In genomic region chr13:36345438-36346221, GRCh38 we compare ENCODE assay signal across 8 cellular contexts. TPM values are rescaled to one million over a fixed set of nuclear protein-coding genes. Genes with fewer than 3 reads are reported as not detected.
DNase-seq lines count a peak whose midpoint lies in the region; ATAC-seq and TF ChIP-seq lines count a peak whose summit lies in the region.

No MANE protein-coding gene starts in this region.

- peak overlapping the region; percentile 92 for H3K27ac Mint-ChIP-seq in activated naive CD8-positive, alpha-beta T cell treated with anti-CD3 and anti-CD28 coated beads, Interleukin-2, amount 10 ng/mL, durations not matched to agents 7 days and 5 days
- peak overlapping the region; percentile 10 for H3K27ac Mint-ChIP-seq in glutamatergic neuron (ENCODE audit: unreplicated experiment)

- ATAC-seq in HG02571 (IDR thresholded peaks at IDR 0.05; ENCODE audit: unreplicated experiment), result peak; percentile 27
- ATAC-seq in activated naive CD8-positive, alpha-beta T cell treated with anti-CD3 and anti-CD28 coated beads, Interleukin-2, amount 10 ng/mL, durations not matched to agents 7 days and 5 days (ENCODE audit: low read depth), result peak; percentile 21

- H3K27me3 Mint-ChIP-seq in activated naive CD8-positive, alpha-beta T cell treated with anti-CD3 and anti-CD28 coated beads, Interleukin-2, amount 10 ng/mL, durations not matched to agents 7 days and 5 days, result no peaks in the 10 kb centered on the region
- H3K27me3 Mint-ChIP-seq in glutamatergic neuron (ENCODE audit: unreplicated experiment), result peaks cover 3% of the 10 kb centered on the region

- H3K9me3 Mint-ChIP-seq in activated naive CD8-positive, alpha-beta T cell treated with anti-CD3 and anti-CD28 coated beads, Interleukin-2, amount 10 ng/mL, durations not matched to agents 7 days and 5 days, result no peaks in the 10 kb centered on the region
- peaks cover 7% of the 10 kb centered on the region for H3K9me3 Mint-ChIP-seq in glutamatergic neuron (ENCODE audit: unreplicated experiment)

- H3K4me1 Mint-ChIP-seq in activated naive CD8-positive, alpha-beta T cell treated with anti-CD3 and anti-CD28 coated beads, Interleukin-2, amount 10 ng/mL, durations not matched to agents 7 days and 5 days, result peaks cover 20% of the 10 kb centered on the region
- peaks cover 5% of the 10 kb centered on the region for H3K4me1 Mint-ChIP-seq in glutamatergic neuron (ENCODE audit: low read depth, unreplicated experiment)

- peaks cover 3% of the 10 kb centered on the region for H3K36me3 Mint-ChIP-seq in activated naive CD8-positive, alpha-beta T cell treated with anti-CD3 and anti-CD28 coated beads, Interleukin-2, amount 10 ng/mL, durations not matched to agents 7 days and 5 days
- no peaks in the 10 kb centered on the region for H3K36me3 Mint-ChIP-seq in glutamatergic neuron (ENCODE audit: unreplicated experiment)

- H3K4me3 Mint-ChIP-seq in activated naive CD8-positive, alpha-beta T cell treated with anti-CD3 and anti-CD28 coated beads, Interleukin-2, amount 10 ng/mL, durations not matched to agents 7 days and 5 days, result peak overlapping the region; percentile 91
- H3K4me3 Mint-ChIP-seq in glutamatergic neuron (ENCODE audit: unreplicated experiment), result peak overlapping the region; percentile 89

- DNase-seq in BE2C, result peak; percentile 20
- peak; percentile 82 for DNase-seq in SIG-M5 treated with dmso at 0.1 percent for 504 hours (lab: John Stamatoyannopoulos, UW; ENCODE audit: unreplicated experiment)
- peak; percentile 56 for DNase-seq in activated naive CD8-positive, alpha-beta T cell treated with anti-CD3 and anti-CD28 coated beads, Interleukin-2, amount 10 ng/mL, durations not matched to agents 7 days and 5 days
- DNase-seq in glutamatergic neuron, result peak; percentile 41
- no peak for DNase-seq in NCI-H2196 (lab: John Stamatoyannopoulos, UW; ENCODE audit: unreplicated experiment)

- no peaks in the 10 kb centered on the region for H3K27me3 ChIP-seq in BE2C
- H3K27me3 ChIP-seq in neutrophil, result no peaks in the 10 kb centered on the region
- peaks cover 2% of the 10 kb centered on the region for H3K27me3 ChIP-seq in thymus (ENCODE audit: control insufficient read depth, insufficient read depth)

- H3K9me3 ChIP-seq in BE2C (no peaks in the 10 kb centered on the region), neutrophil (no peaks in the 10 kb centered on the region), thymus (ENCODE audit: control insufficient read depth) (no peaks in the 10 kb centered on the region)

- H3K4me1 ChIP-seq in BE2C, result no peaks in the 10 kb centered on the region
- H3K4me1 ChIP-seq in neutrophil (ENCODE audit: control insufficient read depth in 1 of 2, insufficient read depth in 1 of 2, low read depth in 1 of 2, low read length in 1 of 2), result peaks cover 38 to 50% of the 10 kb centered on the region in 2 experiments
- peaks cover 4% of the 10 kb centered on the region for H3K4me1 ChIP-seq in thymus (ENCODE audit: control insufficient read depth, insufficient read depth, low read length)

- H3K36me3 ChIP-seq in BE2C (no peaks in the 10 kb centered on the region), neutrophil (no peaks in the 10 kb centered on the region), thymus (ENCODE audit: control insufficient read depth, insufficient read depth) (no peaks in the 10 kb centered on the region)

- POLR2A ChIA-PET in activated naive CD8-positive, alpha-beta T cell treated with anti-CD3 and anti-CD28 coated beads, Interleukin-2, amount 10 ng/mL, durations not matched to agents 7 days and 5 days (lab: Charles Lee), result interaction anchor here (1.3 kb wide), 1 partner anchor 655 kb away, joined by 5 read pairs; the partner anchor contains the start of gene EXOSC8

- peak overlapping the region; percentile 75 for H3K4me3 ChIP-seq in BE2C (ENCODE audit: low read depth, low read length)
- H3K4me3 ChIP-seq in neutrophil (ENCODE audit: low read depth in 1 of 2, low read length in 1 of 2), result peak overlapping the region; percentile 81 to 90
- H3K4me3 ChIP-seq in thymus (ENCODE audit: low read length), result peak overlapping the region; percentile 79

- WGBS in thymus, result under 1% methylated on average over 50 of the region's 50 CpGs

- H3K27ac ChIP-seq in neutrophil, result peak overlapping the region; percentile 95
- peak overlapping the region; percentile 86 for H3K27ac ChIP-seq in thymus (ENCODE audit: low read depth)

- no peak for TF ChIP-seq CTCF in BE2C (IDR thresholded peaks at IDR 0.05; ENCODE audit: low read depth, low read length)
- TF ChIP-seq CTCF in glutamatergic neuron (IDR thresholded peaks at IDR 0.05; ENCODE audit: partially characterized antibody, unreplicated experiment), result no peak
- TF ChIP-seq CTCF in neutrophil (IDR thresholded peaks at IDR 0.05), result no peak

RNA-seq across cellular contexts. Expression of gene SPART, which starts 0.6 kb away (rescaled TPM):
- polyA plus RNA-seq in BE2C (2012; ENCODE audit: insufficient read depth, insufficient read length, low read depth), result 7.6 TPM
- 10 to 100 TPM; 19.7 to 19.8 TPM for total RNA-seq in activated naive CD8-positive, alpha-beta T cell treated with anti-CD3 and anti-CD28 coated beads, Interleukin-2, amount 10 ng/mL, durations not matched to agents 7 days and 5 days
- total RNA-seq in glutamatergic neuron (ENCODE audit: unreplicated experiment), result 7.4 TPM
- polyA plus RNA-seq in thymus, result 35.8 TPM

RNA-seq across cellular contexts. Expression of gene CCDC169, which starts 48.0 kb away (rescaled TPM):
- polyA plus RNA-seq in BE2C (2012; ENCODE audit: insufficient read depth, insufficient read length, low read depth), result 2.6 TPM
- total RNA-seq in activated naive CD8-positive, alpha-beta T cell treated with anti-CD3 and anti-CD28 coated beads, Interleukin-2, amount 10 ng/mL, durations not matched to agents 7 days and 5 days, result not detected
- 7.0 TPM for total RNA-seq in glutamatergic neuron (ENCODE audit: unreplicated experiment)
- 0.23 TPM for polyA plus RNA-seq in thymus
